Comparison of ENCODE assay signal across 1 cellular context in the genomic region with DNA sequence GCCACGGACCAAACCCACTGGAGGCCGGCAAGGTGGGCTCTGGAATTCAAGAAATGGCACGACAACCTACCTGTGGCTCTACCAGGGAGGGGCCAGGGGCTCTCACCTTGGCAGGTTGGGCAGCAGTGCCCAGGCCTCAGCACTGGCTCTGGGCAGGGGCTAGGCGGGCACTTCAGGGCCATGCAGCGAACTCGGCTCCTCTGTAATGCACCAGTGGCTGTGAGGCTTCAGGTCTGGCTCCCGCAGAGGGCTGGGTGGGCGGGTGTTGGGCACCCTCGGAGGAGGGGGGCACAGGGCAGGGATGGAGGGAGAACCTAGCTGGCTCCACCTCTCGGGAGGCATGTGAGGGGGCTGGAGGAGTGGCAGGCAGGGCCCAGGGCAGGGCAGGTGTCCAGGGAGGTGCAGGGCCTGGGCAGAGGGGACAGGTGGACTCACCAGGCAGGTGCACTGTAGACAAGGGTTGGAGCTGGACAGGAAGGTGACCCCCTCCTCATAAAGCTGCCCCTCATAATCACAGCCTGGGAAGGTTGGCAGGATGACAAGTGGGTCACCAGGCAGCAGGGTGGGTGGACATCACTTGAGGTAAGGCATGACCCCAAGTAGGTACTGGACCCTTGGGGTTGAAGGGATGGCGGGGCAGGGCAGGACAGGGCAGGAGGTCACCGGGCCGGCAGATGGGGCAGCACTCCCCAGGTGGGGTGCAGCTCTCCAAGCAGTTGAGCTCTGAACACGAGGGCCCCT.
TF ChIP-seq lines count a peak whose summit lies in the region.

No MANE protein-coding gene starts in this region.

TF ChIP-seq in SK-N-SH treated with all-trans-retinoic acid at 6 μM for 48 hours, 23 proteins besides CTCF, POLR2A, EP300 and RAD21 (continued from another document):
- TF ChIP-seq, protein P1, sequence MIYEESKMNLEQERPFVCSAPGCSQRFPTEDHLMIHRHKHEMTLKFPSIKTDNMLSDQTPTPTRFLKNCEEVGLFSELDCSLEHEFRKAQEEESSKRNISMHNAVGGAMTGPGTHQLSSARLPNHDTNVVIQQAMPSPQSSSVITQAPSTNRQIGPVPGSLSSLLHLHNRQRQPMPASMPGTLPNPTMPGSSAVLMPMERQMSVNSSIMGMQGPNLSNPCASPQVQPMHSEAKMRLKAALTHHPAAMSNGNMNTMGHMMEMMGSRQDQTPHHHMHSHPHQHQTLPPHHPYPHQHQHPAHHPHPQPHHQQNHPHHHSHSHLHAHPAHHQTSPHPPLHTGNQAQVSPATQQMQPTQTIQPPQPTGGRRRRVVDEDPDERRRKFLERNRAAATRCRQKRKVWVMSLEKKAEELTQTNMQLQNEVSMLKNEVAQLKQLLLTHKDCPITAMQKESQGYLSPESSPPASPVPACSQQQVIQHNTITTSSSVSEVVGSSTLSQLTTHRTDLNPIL (CRISPR knock-in tag; IDR thresholded peaks at IDR 0.05; ENCODE audit: low read depth), result no peak
- TF ChIP-seq GLIS3 (CRISPR knock-in tag; IDR thresholded peaks at IDR 0.05) (no peak), ZFP3 (CRISPR knock-in tag; IDR thresholded peaks at IDR 0.05) (no peak), ZFP30 (CRISPR knock-in tag; IDR thresholded peaks at IDR 0.05) (no peak), CSDC2 (CRISPR knock-in tag; IDR thresholded peaks at IDR 0.05) (no peak), OSR1 (CRISPR knock-in tag; IDR thresholded peaks at IDR 0.05) (no peak), BACH2 (CRISPR knock-in tag; IDR thresholded peaks at IDR 0.05; ENCODE audit: borderline replicate concordance) (no peak), ESRRG (CRISPR knock-in tag; IDR thresholded peaks at IDR 0.05) (no peak), TOX (CRISPR knock-in tag; IDR thresholded peaks at IDR 0.05; ENCODE audit: borderline replicate concordance) (no peak), ZNF70 (CRISPR knock-in tag; IDR thresholded peaks at IDR 0.05) (no peak), ZNF565 (CRISPR knock-in tag; conservative IDR thresholded peaks at IDR 0.05; ENCODE audit: low read depth) (no peak)
- TF ChIP-seq, protein P2, sequence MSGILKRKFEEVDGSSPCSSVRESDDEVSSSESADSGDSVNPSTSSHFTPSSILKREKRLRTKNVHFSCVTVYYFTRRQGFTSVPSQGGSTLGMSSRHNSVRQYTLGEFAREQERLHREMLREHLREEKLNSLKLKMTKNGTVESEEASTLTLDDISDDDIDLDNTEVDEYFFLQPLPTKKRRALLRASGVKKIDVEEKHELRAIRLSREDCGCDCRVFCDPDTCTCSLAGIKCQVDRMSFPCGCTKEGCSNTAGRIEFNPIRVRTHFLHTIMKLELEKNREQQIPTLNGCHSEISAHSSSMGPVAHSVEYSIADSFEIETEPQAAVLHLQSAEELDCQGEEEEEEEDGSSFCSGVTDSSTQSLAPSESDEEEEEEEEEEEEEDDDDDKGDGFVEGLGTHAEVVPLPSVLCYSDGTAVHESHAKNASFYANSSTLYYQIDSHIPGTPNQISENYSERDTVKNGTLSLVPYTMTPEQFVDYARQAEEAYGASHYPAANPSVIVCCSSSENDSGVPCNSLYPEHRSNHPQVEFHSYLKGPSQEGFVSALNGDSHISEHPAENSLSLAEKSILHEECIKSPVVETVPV (CRISPR knock-in tag; IDR thresholded peaks at IDR 0.05), result no peak
